ENCODE assay signal across 27 cellular contexts in the genomic region with DNA sequence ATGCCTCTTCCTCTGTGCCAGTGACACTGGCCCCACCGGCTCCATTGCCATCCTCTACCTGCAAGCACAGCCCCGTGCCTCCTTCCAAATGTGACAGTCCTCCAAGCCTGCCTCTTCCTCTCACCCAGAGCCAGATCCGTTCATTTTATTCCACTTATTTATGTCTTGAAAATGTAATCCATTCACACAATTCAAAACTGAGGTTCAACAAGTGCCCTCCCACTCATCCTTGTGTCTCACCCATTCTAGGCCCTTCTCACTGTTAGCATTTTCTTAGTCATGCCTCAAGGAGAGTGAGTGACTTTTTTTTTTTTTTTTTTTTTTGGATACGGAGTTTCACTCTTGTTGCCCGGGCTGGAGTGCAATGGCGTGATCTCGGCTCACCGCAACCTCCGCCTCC. TPM values are rescaled to one million over a fixed set of nuclear protein-coding genes. Genes with fewer than 3 reads are reported as not detected.
DNase-seq lines count a peak whose midpoint lies in the region; TF ChIP-seq lines count a peak whose summit lies in the region.
"Had no signal": no experiment of that assay in that cellular context is flagged by ENCODE, and none has a peak within 500 bp of the region (broad histone marks: within the 10 kb centered on the region; RNA-seq: fewer than 3 reads in every experiment).

No MANE protein-coding gene starts in this region.

- H3K4me1 Mint-ChIP-seq in neural progenitor cell: peaks cover 15% of the 10 kb centered on the region
- H3K4me1 Mint-ChIP-seq in CD8-positive, alpha-beta memory T cell: no peaks in the 10 kb centered on the region

- no peaks in the 10 kb centered on the region for H3K9me3 Mint-ChIP-seq in neural progenitor cell
- H3K9me3 Mint-ChIP-seq in CD8-positive, alpha-beta memory T cell: no peaks in the 10 kb centered on the region
- H3K9me3 Mint-ChIP-seq: CD4-positive, alpha-beta T cell; CD8-positive, alpha-beta T cell had no signal

- H3K4me1 ChIP-seq in HEK293 (ENCODE audit: control insufficient read depth, insufficient read depth, low read length) (no peaks in the 10 kb centered on the region), neural progenitor cell (no peaks in the 10 kb centered on the region), osteoblast (ENCODE audit: insufficient read depth, low read length) (no peaks in the 10 kb centered on the region)
- H3K4me1 ChIP-seq in CD8-positive, alpha-beta memory T cell (ENCODE audit: insufficient read depth, low read length): no peaks in the 10 kb centered on the region
- H3K4me1 ChIP-seq: BE2C had no signal

- CTCF ChIA-PET in HEK293 (lab: Yijun Ruan, JAX): no interaction called here
- CTCF ChIA-PET in CD8-positive, alpha-beta memory T cell (lab: Charles Lee): no interaction called here

- H3K4me2 ChIP-seq in neural progenitor cell (no peak overlapping the region), osteoblast (ENCODE audit: insufficient read depth, low read length) (no peak overlapping the region)
- H3K4me2 ChIP-seq: BLaER1 had no signal

- H3K36me3 Mint-ChIP-seq in neural progenitor cell: no peaks in the 10 kb centered on the region
- no peaks in the 10 kb centered on the region for H3K36me3 Mint-ChIP-seq in CD8-positive, alpha-beta memory T cell
- H3K36me3 Mint-ChIP-seq: CD8-positive, alpha-beta T cell had no signal

- peak overlapping the region; percentile 12 for H3K27ac ChIP-seq in C4-2B
- H3K27ac ChIP-seq in HEK293 (ENCODE audit: extremely low read depth, low read depth, low read length): no peak overlapping the region
- H3K27ac ChIP-seq in neural progenitor cell: no peak overlapping the region
- no peak overlapping the region for H3K27ac ChIP-seq in osteoblast (ENCODE audit: low read depth, low read length)
- no peak overlapping the region for H3K27ac ChIP-seq in CD8-positive, alpha-beta memory T cell (ENCODE audit: low read depth, low read length)
- H3K27ac ChIP-seq: BLaER1 had no signal

- H2AFZ ChIP-seq in neural progenitor cell (replicated peaks) (no peak overlapping the region), osteoblast (ENCODE audit: low read length) (no peak overlapping the region)

- H3K36me3 ChIP-seq in HEK293 (ENCODE audit: control insufficient read depth in 2 of 2, insufficient read depth in 1 of 2, low read length in 2 of 2): no peaks in the 10 kb centered on the region
- no peaks in the 10 kb centered on the region for H3K36me3 ChIP-seq in neural progenitor cell
- no peaks in the 10 kb centered on the region for H3K36me3 ChIP-seq in osteoblast (ENCODE audit: insufficient read depth, low read length)
- H3K36me3 ChIP-seq in CD8-positive, alpha-beta memory T cell (ENCODE audit: insufficient read depth, low read length): no peaks in the 10 kb centered on the region
- H3K36me3 ChIP-seq: BE2C, BLaER1 had no signal

- H3K4me3 Mint-ChIP-seq in neural progenitor cell: no peak overlapping the region
- H3K4me3 Mint-ChIP-seq in CD8-positive, alpha-beta memory T cell: peak overlapping the region in 1 of 7 donors; percentile 6
- H3K4me3 Mint-ChIP-seq: CD4-positive, alpha-beta T cell; CD8-positive, alpha-beta T cell had no signal

- no peak overlapping the region for H3K9ac ChIP-seq in neural progenitor cell
- H3K9ac ChIP-seq: BLaER1 had no signal

- H3F3A ChIP-seq in neural progenitor cell (ENCODE audit: low read depth): no peaks in the 10 kb centered on the region

- no peaks in the 10 kb centered on the region for H3K27me3 ChIP-seq in neural progenitor cell
- peaks cover under 1% of the 10 kb centered on the region for H3K27me3 ChIP-seq in osteoblast (ENCODE audit: insufficient read depth, low read length)
- H3K27me3 ChIP-seq in CD8-positive, alpha-beta memory T cell (ENCODE audit: insufficient read depth, low read length, poor library complexity, severe bottlenecking): no peaks in the 10 kb centered on the region
- H3K27me3 ChIP-seq: BE2C, BLaER1 had no signal

- peak overlapping the region; percentile 1 for H3K27ac Mint-ChIP-seq in neural progenitor cell
- no peak overlapping the region for H3K27ac Mint-ChIP-seq in CD8-positive, alpha-beta memory T cell
- H3K27ac Mint-ChIP-seq: CD4-positive, alpha-beta T cell; CD8-positive, alpha-beta T cell had no signal

- no peaks in the 10 kb centered on the region for H3K9me3 ChIP-seq in HEK293 (ENCODE audit: control insufficient read depth, insufficient read depth, low read depth, low read length)
- no peaks in the 10 kb centered on the region for H3K9me3 ChIP-seq in neural progenitor cell (ENCODE audit: low read depth)
- H3K9me3 ChIP-seq in osteoblast (ENCODE audit: low read depth, low read length): no peaks in the 10 kb centered on the region
- no peaks in the 10 kb centered on the region for H3K9me3 ChIP-seq in CD8-positive, alpha-beta memory T cell (ENCODE audit: low read length)
- H3K9me3 ChIP-seq: BE2C, BLaER1 had no signal

- H3K4me3 ChIP-seq in HEK293 (ENCODE audit: low read depth, low read length) (no peak overlapping the region), neural progenitor cell (no peak overlapping the region), osteoblast (ENCODE audit: insufficient read depth, low read length) (no peak overlapping the region)
- no peak overlapping the region for H3K4me3 ChIP-seq in CD8-positive, alpha-beta memory T cell (ENCODE audit: low read length)
- H3K4me3 ChIP-seq: BLaER1, GM12878 had no signal

- POLR2A ChIA-PET in HEK293 (lab: Yijun Ruan, JAX): no interaction called here
- POLR2A ChIA-PET in CD8-positive, alpha-beta memory T cell (lab: Charles Lee): no interaction called here

- DNase-seq in neural progenitor cell (ENCODE audit: low spot score) (no peak), osteoblast (ENCODE audit: insufficient read length, low spot score, missing footprints) (peak; percentile 64), NCI-H187 treated with DMSO at 0.1 percent for 48 hours (lab: John Stamatoyannopoulos, UW) (no peak), NCI-H446 treated with DMSO at 0.1 percent for 48 hours (lab: John Stamatoyannopoulos, UW) (no peak)
- no peak for DNase-seq in CD8-positive, alpha-beta memory T cell
- DNase-seq: 8988T; ACHN; BE2C; C1 segment of cervical spinal cord; CD4-positive, alpha-beta T cell; CD8-positive, alpha-beta T cell; COR-L47; DMS 273 treated with DMSO at 0.1 percent for 48 hours; DMS153; DMS53; DMS79; DND-41; EL; GDM1 had no signal

- H3K27me3 Mint-ChIP-seq in neural progenitor cell (ENCODE audit: insufficient read depth, low read depth): peaks cover 7% of the 10 kb centered on the region
- H3K27me3 Mint-ChIP-seq in CD8-positive, alpha-beta memory T cell: peaks cover 2 to 9% of the 10 kb centered on the region in 2 donors
- H3K27me3 Mint-ChIP-seq: CD4-positive, alpha-beta T cell had no signal

- H3K79me2 ChIP-seq in neural progenitor cell (ENCODE audit: low read depth): no peaks in the 10 kb centered on the region
- no peaks in the 10 kb centered on the region for H3K79me2 ChIP-seq in osteoblast (ENCODE audit: insufficient read depth, low read length)

- TF ChIP-seq CTCF in C4-2B (conservative IDR thresholded peaks at IDR 0.05) (no peak), HEK293 (tag by site-specific recombination; IDR thresholded peaks at IDR 0.05) (no peak), neural progenitor cell (IDR thresholded peaks at IDR 0.05) (no peak), osteoblast (IDR thresholded peaks at IDR 0.05; ENCODE audit: extremely low read depth, low read depth, low read length) (no peak)

- no peaks in the 10 kb centered on the region for H4K20me1 ChIP-seq in neural progenitor cell (ENCODE audit: low read depth)
- H4K20me1 ChIP-seq in osteoblast (ENCODE audit: insufficient read depth, low read length): no peaks in the 10 kb centered on the region
- H4K20me1 ChIP-seq: BLaER1 had no signal

TF ChIP-seq in HEK293, 187 proteins besides CTCF, POLR2A, EP300 and RAD21:
- TF ChIP-seq SCRT1 (tag by site-specific recombination; IDR thresholded peaks at IDR 0.05; ENCODE audit: borderline replicate concordance) (peak; percentile 32; the same call in 1 of the 2 replicates), ZNF302 (tag by site-specific recombination; IDR thresholded peaks at IDR 0.05; ENCODE audit: low read depth) (no peak), FEZF1 (tag by site-specific recombination; IDR thresholded peaks at IDR 0.05) (no peak), SCRT2 (tag by site-specific recombination; IDR thresholded peaks at IDR 0.05) (peak; percentile 69; the same call in 1 of the 2 replicates)
- TF ChIP-seq, protein P1, sequence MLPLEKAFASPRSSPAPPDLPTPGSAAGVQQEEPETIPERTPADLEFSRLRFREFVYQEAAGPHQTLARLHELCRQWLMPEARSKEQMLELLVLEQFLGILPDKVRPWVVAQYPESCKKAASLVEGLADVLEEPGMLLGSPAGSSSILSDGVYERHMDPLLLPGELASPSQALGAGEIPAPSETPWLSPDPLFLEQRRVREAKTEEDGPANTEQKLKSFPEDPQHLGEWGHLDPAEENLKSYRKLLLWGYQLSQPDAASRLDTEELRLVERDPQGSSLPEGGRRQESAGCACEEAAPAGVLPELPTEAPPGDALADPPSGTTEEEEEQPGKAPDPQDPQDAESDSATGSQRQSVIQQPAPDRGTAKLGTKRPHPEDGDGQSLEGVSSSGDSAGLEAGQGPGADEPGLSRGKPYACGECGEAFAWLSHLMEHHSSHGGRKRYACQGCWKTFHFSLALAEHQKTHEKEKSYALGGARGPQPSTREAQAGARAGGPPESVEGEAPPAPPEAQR (tag by site-specific recombination; IDR thresholded peaks at IDR 0.05): no peak

RNA-seq across cellular contexts. Expression of gene FKBP6, which starts 41.7 kb away (rescaled TPM):
- not detected in 2 replicates for total RNA-seq in neural progenitor cell (ENCODE audit: low replicate concordance)
- total RNA-seq in osteoblast: not detected in 2 replicates
- total RNA-seq in CD8-positive, alpha-beta memory T cell: not detected
- polyA plus RNA-seq in CD8-positive, alpha-beta memory T cell: not detected
- total RNA-seq: A673; CD4-positive, alpha-beta T cell; CD8-positive, alpha-beta T cell; G401; GM12878 had no signal
- polyA plus RNA-seq: AG04450, GM12878 had no signal

RNA-seq across cellular contexts. Expression of gene TRIM50, which starts 41.7 kb away (rescaled TPM):
- total RNA-seq in neural progenitor cell (ENCODE audit: low replicate concordance) (not detected in 2 replicates), osteoblast (not detected in 2 replicates)
- total RNA-seq in CD8-positive, alpha-beta memory T cell: not detected
- polyA plus RNA-seq in CD8-positive, alpha-beta memory T cell: not detected
- total RNA-seq: A673; CD8-positive, alpha-beta T cell; Daoy; G401; GM12878 had no signal
- polyA plus RNA-seq: AG04450, GM12878 had no signal
